ENCODE assay signal across 8 cellular contexts in genomic region chr11:64245797-64246623, GRCh38. TPM values are rescaled to one million over a fixed set of nuclear protein-coding genes. Genes with fewer than 3 reads are reported as not detected.
DNase-seq lines count a peak whose midpoint lies in the region; ATAC-seq and TF ChIP-seq lines count a peak whose summit lies in the region.

No MANE protein-coding gene starts in this region.

- H3K9ac ChIP-seq in HUES6 (ENCODE audit: low read length) (peak overlapping the region; percentile 84), iPS-20b (ENCODE audit: low read depth, low read length) (peak overlapping the region; percentile 95)

- H3K27me3 Mint-ChIP-seq in T-helper 17 cell, result no peaks in the 10 kb centered on the region

- H3K4me3 ChIP-seq in HUES6 (ENCODE audit: low read depth, low read length), result peak overlapping the region; percentile 81
- H3K4me3 ChIP-seq in astrocyte of the cerebellum (ENCODE audit: low read depth, low read length), result peak overlapping the region; percentile 71
- H3K4me3 ChIP-seq in iPS-20b (ENCODE audit: low read length), result peak overlapping the region; percentile 95

- peaks cover 2% of the 10 kb centered on the region for H3K36me3 Mint-ChIP-seq in T-helper 17 cell (ENCODE audit: low read depth)

- TF ChIP-seq CTCF in C4-2B (conservative IDR thresholded peaks at IDR 0.05) (no peak), astrocyte of the cerebellum (IDR thresholded peaks at IDR 0.05; ENCODE audit: low read depth, low read length, missing control alignments) (no peak)

- peak overlapping the region; percentile 93 for H3K4me3 Mint-ChIP-seq in T-helper 17 cell

- peaks cover 19% of the 10 kb centered on the region for H3K36me3 ChIP-seq in HUES6 (ENCODE audit: control insufficient read depth, insufficient read depth, low read length)
- H3K36me3 ChIP-seq in iPS-20b (ENCODE audit: insufficient read depth, low read depth, low read length), result peaks cover 21% of the 10 kb centered on the region; the same call in 1 of the 2 replicates

- H3K4me1 Mint-ChIP-seq in T-helper 17 cell, result peaks cover 22% of the 10 kb centered on the region

- peak overlapping the region; percentile 97 for H3K27ac ChIP-seq in C4-2B
- peak overlapping the region; percentile 17; the same call in 1 of the 2 replicates for H3K27ac ChIP-seq in HUES6 (ENCODE audit: low read depth, low read length)
- H3K27ac ChIP-seq in iPS-20b (ENCODE audit: low read length), result peak overlapping the region; percentile 88

- DNase-seq in T-helper 17 cell (peak; percentile 32 to 62 (median 38)), astrocyte of the cerebellum (ENCODE audit: low read depth) (no peak), GOT3 (lab: John Stamatoyannopoulos, UW) (no peak)
- peak; percentile 68 to 73 for DNase-seq in stimulated activated CD4-positive, alpha-beta T cell treated with anti-CD3 and anti-CD28 coated beads, Interleukin-12 subunit alpha, Interleukin-12 subunit beta, amount 100 ng/mL, for 24 hours (ENCODE audit: low read depth in 2 of 2)

- H3K4me1 ChIP-seq in HUES6 (ENCODE audit: control insufficient read depth, insufficient read depth, low read length), result peaks cover 47% of the 10 kb centered on the region
- peaks cover 28% of the 10 kb centered on the region for H3K4me1 ChIP-seq in iPS-20b (ENCODE audit: insufficient read depth, low read length)

- ATAC-seq in T-helper 17 cell (no peak), GM18511 (IDR thresholded peaks at IDR 0.05; ENCODE audit: unreplicated experiment) (no peak)

- H3K27me3 ChIP-seq in HUES6 (ENCODE audit: control insufficient read depth, insufficient read depth, low read length) (no peaks in the 10 kb centered on the region), iPS-20b (ENCODE audit: insufficient read depth, low read length) (no peaks in the 10 kb centered on the region)

- peak overlapping the region; percentile 86 for H3K27ac Mint-ChIP-seq in T-helper 17 cell

- H3K9me3 ChIP-seq in HUES6 (ENCODE audit: control insufficient read depth, insufficient read depth, low read depth, low read length), result no peaks in the 10 kb centered on the region
- no peaks in the 10 kb centered on the region for H3K9me3 ChIP-seq in T-helper 17 cell (ENCODE audit: control insufficient read depth, low read length, poor library complexity, severe bottlenecking)
- H3K9me3 ChIP-seq in iPS-20b (ENCODE audit: insufficient read depth, low read depth, low read length), result no peaks in the 10 kb centered on the region

- in situ Hi-C loops in astrocyte of the cerebellum (cut with HindIII; ENCODE audit: low sequenced_read_pairs), result no loop called here

RNA-seq across cellular contexts. Expression of gene PPP1R14B, which starts 0.7 kb away (rescaled TPM):
- total RNA-seq in T-helper 17 cell, result 10 to 100 TPM; 38.7 to 48.2 TPM

RNA-seq across cellular contexts. Expression of gene FKBP2, which starts 5.1 kb away (rescaled TPM):
- 10 to 100 TPM; 27.4 to 29.1 TPM for total RNA-seq in T-helper 17 cell

RNA-seq across cellular contexts. Expression of gene PLCB3, which starts 5.3 kb away (rescaled TPM):
- total RNA-seq in T-helper 17 cell, result 1 to 10 TPM; 5.9 TPM

RNA-seq across cellular contexts. Expression of gene VEGFB, which starts 11.6 kb away (rescaled TPM):
- 10 to 100 TPM; 44.9 to 48.3 TPM for total RNA-seq in T-helper 17 cell

RNA-seq across cellular contexts. Expression of gene DNAJC4, which starts 15.7 kb away (rescaled TPM):
- 10 to 100 TPM; 29.0 to 35.0 TPM for total RNA-seq in T-helper 17 cell

Comparison
In these comparisons a context has a peak if more than half of its experiments do, and no peak if none do; other contexts are left out.
1. H3K27ac ChIP-seq: peak in every context shown above with its lines; median percentile 97 in C4-2B; 88 in iPS-20b; 17 in HUES6.
2. DNase-seq: peak in T-helper 17 cell (3 of 3) and stimulated activated CD4-positive, alpha-beta T cell treated with anti-CD3 and anti-CD28 coated beads, Interleukin-12 subunit alpha, Interleukin-12 subunit beta, amount 100 ng/mL, for 24 hours (2 of 2); none in astrocyte of the cerebellum (single experiment) and GOT3 (single experiment).
3. Peak in every context shown above with its lines, with median percentiles within 50 percentile points of each other: H3K4me3 ChIP-seq.